28 cellular contexts compared by ENCODE assay signal in genomic region chr21:20010691-20011200, GRCh38.
"Had no signal": no experiment of that assay in that cellular context is flagged by ENCODE, and none has a peak within 500 bp of the region (broad histone marks: within the 10 kb centered on the region; RNA-seq: fewer than 3 reads in every experiment).

No MANE protein-coding gene starts in this region.

- H3K4me1 ChIP-seq: adrenal gland, body of pancreas, colonic mucosa had no signal

- ATAC-seq: activated CD4-positive, CD25-positive, alpha-beta regulatory T cell treated with anti-CD3 and anti-CD28 coated beads, Interleukin-2, amount 50 U/mL, for 24 hours; activated CD8-positive, alpha-beta memory T cell treated with anti-CD3 and anti-CD28 coated beads, Interleukin-2, amount 10 ng/mL, durations not matched to agents 7 days and 5 days; activated CD8-positive, alpha-beta T cell treated with anti-CD3 and anti-CD28 coated beads, Interleukin-2, amount 10 ng/mL, durations not matched to agents 7 days and 5 days; activated naive CD8-positive, alpha-beta T cell treated with anti-CD3 and anti-CD28 coated beads, Interleukin-2, amount 50 U/mL, for 24 hours; body of pancreas; T-cell had no signal

- DNase-seq: activated B cell treated with CpG ODN at 0.5 μM for 24 hours; activated CD4-positive, alpha-beta memory T cell treated with anti-CD3 and anti-CD28 coated beads for 36 hours; activated CD4-positive, alpha-beta T cell treated with anti-CD3 and anti-CD28 coated beads for 48 hours; activated CD4-positive, alpha-beta T cell treated with anti-CD3 and anti-CD28 coated beads, Interleukin-2, amount 50 U/mL, for 1 hour; activated CD8-positive, alpha-beta memory T cell treated with anti-CD3 and anti-CD28 coated beads, Interleukin-2, amount 10 ng/mL, durations not matched to agents 7 days and 5 days; activated CD8-positive, alpha-beta memory T cell treated with anti-CD3 and anti-CD28 coated beads, Interleukin-2, amount 50 U/mL, for 4 hours; activated CD8-positive, alpha-beta T cell treated with anti-CD3 and anti-CD28 coated beads, Interleukin-2, amount 10 ng/mL, durations not matched to agents 7 days and 5 days; activated effector memory CD4-positive, alpha-beta T cell treated with anti-CD3 and anti-CD28 coated beads, Interleukin-2, amount 50 U/mL, for 16 hours; activated naive CD4-positive, alpha-beta T cell treated with anti-CD3 and anti-CD28 coated beads for 36 hours; activated naive CD8-positive, alpha-beta T cell treated with anti-CD3 and anti-CD28 coated beads for 36 hours; activated naive CD8-positive, alpha-beta T cell treated with anti-CD3 and anti-CD28 coated beads, Interleukin-2, amount 50 U/mL, for 24 hours; activated T-cell treated with anti-CD3 and anti-CD28 coated beads, Interleukin-2, amount 50 U/mL, for 1 hour; activated T-cell treated with anti-CD3 and anti-CD28 coated beads, Interleukin-2, amount 50 U/mL, for 48 hours; adrenal gland; amygdala; aorta; body of pancreas; central memory CD4-positive, alpha-beta T cell; cerebellar nuclear complex; colonic mucosa; effector CD8-positive, alpha-beta T cell; foreskin fibroblast; SW 1271; T-cell; T-helper 9 cell; WERI-Rb-1 had no signal

- H3K27ac ChIP-seq: adrenal gland, body of pancreas, colonic mucosa, epithelial cell of prostate, WERI-Rb-1 had no signal

- H3K36me3 ChIP-seq: adrenal gland, colonic mucosa, WERI-Rb-1 had no signal

- H3K4me3 ChIP-seq: adrenal gland, body of pancreas, colonic mucosa had no signal

- H3K9me3 ChIP-seq: adrenal gland, body of pancreas, colonic mucosa had no signal

- H3K27me3 ChIP-seq: adrenal gland, body of pancreas, colonic mucosa had no signal
